In the genomic region with DNA sequence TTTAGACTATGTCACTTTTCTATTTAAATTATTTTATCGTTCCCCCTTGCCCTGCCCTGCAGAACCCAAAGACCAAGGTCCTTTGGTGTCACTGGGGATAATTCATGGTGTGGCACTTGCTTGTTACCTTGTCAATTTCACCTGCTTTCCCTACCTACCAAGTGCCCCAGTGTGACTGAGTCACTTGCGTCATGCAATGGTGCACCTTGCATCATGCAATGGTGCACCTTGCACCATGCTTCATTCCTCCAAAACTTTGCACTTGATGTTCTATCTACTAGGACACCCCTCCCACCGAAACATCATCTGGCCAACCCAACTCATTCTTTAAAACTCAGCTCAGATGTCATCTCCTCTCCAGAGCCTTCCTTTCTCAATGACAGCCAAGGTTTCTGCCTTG, we compare ENCODE assay signal across 9 cellular contexts. TPM values are rescaled to one million over a fixed set of nuclear protein-coding genes. Genes with fewer than 3 reads are reported as not detected.
"Had no signal": no experiment of that assay in that cellular context is flagged by ENCODE, and none has a peak within 500 bp of the region (broad histone marks: within the 10 kb centered on the region; RNA-seq: fewer than 3 reads in every experiment).

No MANE protein-coding gene starts in this region.

- H3K36me3 ChIP-seq: HAP-1 had no signal

- H3K4me1 ChIP-seq: HAP-1 had no signal

- H3K9me3 ChIP-seq: HAP-1 had no signal

- H3K27ac ChIP-seq: GM23248, HL-60 had no signal

- H3K4me3 ChIP-seq: GM23248, HAP-1 had no signal

- H3K9ac ChIP-seq: GM23248 had no signal

- DNase-seq: GM23248, GOT3, H7, HFFc6 had no signal

RNA-seq across cellular contexts. Expression of a gene that starts 47.1 kb away (rescaled TPM):
- total RNA-seq: GM23248, H4, H7, HFFc6, HT1080 had no signal
- polyA plus RNA-seq: GM23248, IgD-negative memory B cell had no signal
